In genomic region chr17:69512946-69513345, GRCh38 we compare ENCODE assay signal across 19 cellular contexts.
DNase-seq lines count a peak whose midpoint lies in the region; ATAC-seq, FAIRE-seq and TF ChIP-seq lines count a peak whose summit lies in the region.
"Had no signal": no experiment of that assay in that cellular context is flagged by ENCODE, and none has a peak within 500 bp of the region (broad histone marks: within the 10 kb centered on the region; RNA-seq: fewer than 3 reads in every experiment).

No MANE protein-coding gene starts in this region.

- no peak overlapping the region for H2BK12ac ChIP-seq in trophoblast cell (ENCODE audit: low read length)

- dilution Hi-C loops in keratinocyte (cut with MboI; ENCODE audit: extremely low pct_ligation_motif_present, low sequenced_read_pairs), result no loop called here

- FAIRE-seq in keratinocyte (lab: Jason Lieb, UNC), result no peak
- FAIRE-seq: G401.6, GM12892, GM19239, H54 had no signal

- H3K4me1 ChIP-seq in GM23338 (ENCODE audit: insufficient read depth), result peaks cover 16% of the 10 kb centered on the region
- H3K4me1 ChIP-seq in Karpas-422 (ENCODE audit: low read length), result peaks cover 49% of the 10 kb centered on the region
- H3K4me1 ChIP-seq in keratinocyte (ENCODE audit: control insufficient read depth, extremely low read depth, insufficient read depth, low read length), result no peaks in the 10 kb centered on the region
- H3K4me1 ChIP-seq in psoas muscle, result peaks cover 15% of the 10 kb centered on the region
- no peaks in the 10 kb centered on the region for H3K4me1 ChIP-seq in trophoblast cell (ENCODE audit: control insufficient read depth in 1 of 2, insufficient read depth in 2 of 2, low read length in 2 of 2)

- H2BK120ac ChIP-seq in trophoblast cell (ENCODE audit: insufficient read depth, low read length, poor library complexity), result no peak overlapping the region

- no peak overlapping the region for H3K23ac ChIP-seq in trophoblast cell (ENCODE audit: low read length)

- H3K79me2 ChIP-seq in GM23338 (replicated peaks; ENCODE audit: insufficient read depth), result peaks cover 25% of the 10 kb centered on the region
- peaks cover 54% of the 10 kb centered on the region for H3K79me2 ChIP-seq in Karpas-422 (ENCODE audit: low read length)
- no peaks in the 10 kb centered on the region for H3K79me2 ChIP-seq in keratinocyte (ENCODE audit: control insufficient read depth, insufficient read depth, low read length)
- H3K79me2 ChIP-seq in trophoblast cell (ENCODE audit: control insufficient read depth, insufficient read depth, low read length, poor library complexity), result no peaks in the 10 kb centered on the region

- H3F3A ChIP-seq in GM23338 (replicated peaks; ENCODE audit: low read depth), result no peaks in the 10 kb centered on the region

- H3K4me3 Mint-ChIP-seq in GM23338, result no peak overlapping the region
- H3K4me3 Mint-ChIP-seq: CD4-positive, alpha-beta memory T cell had no signal

- no peak overlapping the region for H4K12ac ChIP-seq in trophoblast cell (ENCODE audit: low read depth, low read length)

- H2AFZ ChIP-seq in GM23338, result no peak overlapping the region
- no peak overlapping the region for H2AFZ ChIP-seq in Karpas-422 (ENCODE audit: low read length)
- peak overlapping the region; percentile 27 for H2AFZ ChIP-seq in keratinocyte (ENCODE audit: control insufficient read depth, low read length)
- no peak overlapping the region for H2AFZ ChIP-seq in trophoblast cell (ENCODE audit: insufficient read depth, low read length, poor library complexity)

- no peaks in the 10 kb centered on the region for H3K9me1 ChIP-seq in keratinocyte (ENCODE audit: control insufficient read depth, extremely low read depth, insufficient read depth, low read length)

- H3K27me3 ChIP-seq in GM23338 (ENCODE audit: insufficient read depth), result no peaks in the 10 kb centered on the region
- no peaks in the 10 kb centered on the region for H3K27me3 ChIP-seq in Karpas-422 (ENCODE audit: low read length)
- no peaks in the 10 kb centered on the region for H3K27me3 ChIP-seq in keratinocyte (ENCODE audit: control insufficient read depth, extremely low read depth, insufficient read depth, low read length)
- no peaks in the 10 kb centered on the region for H3K27me3 ChIP-seq in psoas muscle (ENCODE audit: insufficient read depth in 3 of 3, low read length in 2 of 3)
- H3K27me3 ChIP-seq in trophoblast cell (ENCODE audit: insufficient read depth, low read length), result no peaks in the 10 kb centered on the region

- H3K18ac ChIP-seq in trophoblast cell (ENCODE audit: low read length), result no peak overlapping the region

- peaks cover 32% of the 10 kb centered on the region for H3K36me3 Mint-ChIP-seq in GM23338 (ENCODE audit: low read depth)

- H3K36me3 ChIP-seq in GM23338 (ENCODE audit: insufficient read depth), result no peaks in the 10 kb centered on the region
- H3K36me3 ChIP-seq in Karpas-422 (ENCODE audit: insufficient read depth, low read length), result peaks cover 36% of the 10 kb centered on the region
- no peaks in the 10 kb centered on the region for H3K36me3 ChIP-seq in keratinocyte (ENCODE audit: control insufficient read depth in 2 of 2, extremely low read depth in 1 of 2, insufficient read depth in 2 of 2, low read length in 2 of 2)
- H3K36me3 ChIP-seq in psoas muscle (ENCODE audit: insufficient read depth in 1 of 2, low read depth in 1 of 2), result peaks cover 0 to 9% of the 10 kb centered on the region in 2 donors
- H3K36me3 ChIP-seq in trophoblast cell (ENCODE audit: control insufficient read depth in 1 of 2, insufficient read depth in 2 of 2, low read length in 2 of 2), result no peaks in the 10 kb centered on the region
- H3K36me3 ChIP-seq: HAP-1 had no signal

- H3K4me2 ChIP-seq in GM23338, result no peak overlapping the region
- H3K4me2 ChIP-seq in Karpas-422 (ENCODE audit: low read depth, low read length, poor library complexity, severe bottlenecking), result no peak overlapping the region
- no peak overlapping the region for H3K4me2 ChIP-seq in keratinocyte (ENCODE audit: control insufficient read depth, extremely low read depth, insufficient read depth, low read depth, low read length)
- H3K4me2 ChIP-seq in trophoblast cell (ENCODE audit: low read length), result no peak overlapping the region

- DNase-seq in GM23338 (ENCODE audit: low spot score) (no peak), Karpas-422 (no peak), keratinocyte (ENCODE audit: low read depth, low spot score) (no peak), psoas muscle (no peak), DMS79 treated with DMSO at 0.1 percent for 48 hours (lab: John Stamatoyannopoulos, UW) (no peak), trophoblast cell (no peak), HuH-7.5 (ENCODE audit: low spot score) (no peak)
- DNase-seq: C1 segment of cervical spinal cord; Calu3; CD4-positive, alpha-beta memory T cell; COR-L47; DMS53; DND-41; GOT3 had no signal

- H3K9me2 ChIP-seq in GM23338 (ENCODE audit: insufficient read depth) (no peaks in the 10 kb centered on the region), Karpas-422 (replicated peaks; ENCODE audit: insufficient read depth, low read length) (no peaks in the 10 kb centered on the region)

- peaks cover 2% of the 10 kb centered on the region for H3K27me3 Mint-ChIP-seq in GM23338 (ENCODE audit: insufficient read depth, low read depth, poor library complexity)
- H3K27me3 Mint-ChIP-seq: CD4-positive, alpha-beta memory T cell had no signal

- no peak for ATAC-seq in GM23338
- peak in 3 of 4 donors; percentile 43 to 74 (median 66) for ATAC-seq in psoas muscle

- no peak overlapping the region for H3K14ac ChIP-seq in trophoblast cell (ENCODE audit: low read length)

- H4K8ac ChIP-seq in trophoblast cell (ENCODE audit: low read depth, low read length), result no peak overlapping the region

- H3K27ac ChIP-seq in GM23338 (ENCODE audit: low read depth), result peak overlapping the region; percentile 69; the same call in 1 of the 2 replicates
- peak overlapping the region; percentile 11; the same call in 1 of the 2 replicates for H3K27ac ChIP-seq in Karpas-422 (ENCODE audit: low read length)
- H3K27ac ChIP-seq in keratinocyte (ENCODE audit: control insufficient read depth, insufficient read depth, low read length), result no peak overlapping the region
- no peak overlapping the region for H3K27ac ChIP-seq in psoas muscle
- H3K27ac ChIP-seq in trophoblast cell (ENCODE audit: low read depth, low read length), result no peak overlapping the region

- H4K91ac ChIP-seq in trophoblast cell (ENCODE audit: low read depth, low read length), result no peak overlapping the region

- no peak overlapping the region for H3K27ac Mint-ChIP-seq in GM23338

- H3K4me3 ChIP-seq in GM23338 (no peak overlapping the region), Karpas-422 (ENCODE audit: low read length) (no peak overlapping the region), keratinocyte (ENCODE audit: control insufficient read depth in 2 of 3, extremely low read depth in 1 of 3, insufficient read depth in 2 of 3, low read depth in 1 of 3, low read length in 3 of 3) (no peak overlapping the region), psoas muscle (no peak overlapping the region), trophoblast cell (ENCODE audit: low read depth, low read length) (no peak overlapping the region)
- H3K4me3 ChIP-seq: HAP-1 had no signal

- H3K9me3 ChIP-seq in Karpas-422 (ENCODE audit: low read length) (no peaks in the 10 kb centered on the region), keratinocyte (ENCODE audit: control insufficient read depth, low read depth, low read length) (no peaks in the 10 kb centered on the region), psoas muscle (peaks cover 4% of the 10 kb centered on the region), trophoblast cell (ENCODE audit: insufficient read depth, low read depth, low read length) (no peaks in the 10 kb centered on the region)
- H3K9me3 ChIP-seq: HAP-1 had no signal

- no peak overlapping the region for H2AK5ac ChIP-seq in trophoblast cell (ENCODE audit: low read length)

- no peak overlapping the region for H3K9ac ChIP-seq in Karpas-422 (ENCODE audit: low read length)
- H3K9ac ChIP-seq in keratinocyte (ENCODE audit: control insufficient read depth, extremely low read depth, insufficient read depth, low read length), result no peak overlapping the region
- H3K9ac ChIP-seq in trophoblast cell (ENCODE audit: low read length), result no peak overlapping the region

- peaks cover 11% of the 10 kb centered on the region for H3K9me3 Mint-ChIP-seq in GM23338
- H3K9me3 Mint-ChIP-seq: CD4-positive, alpha-beta memory T cell had no signal

- peaks cover 13% of the 10 kb centered on the region; the same call in 2 of the 3 replicates for H3K4me1 Mint-ChIP-seq in GM23338

- TF ChIP-seq CTCF in GM23338 (conservative IDR thresholded peaks at IDR 0.05; ENCODE audit: low read depth in 2 of 2) (no peak), keratinocyte (optimal IDR thresholded peaks at IDR 0.05 in 1 of 3, IDR thresholded peaks at IDR 0.05 in 1 of 3, conservative IDR thresholded peaks at IDR 0.05 in 1 of 3; ENCODE audit: extremely low read depth in 1 of 3, insufficient read depth in 2 of 3, low read length in 3 of 3) (no peak), psoas muscle (IDR thresholded peaks at IDR 0.05) (no peak)

- H4K20me1 ChIP-seq in GM23338 (replicated peaks; ENCODE audit: insufficient read depth), result no peaks in the 10 kb centered on the region
- H4K20me1 ChIP-seq in Karpas-422 (ENCODE audit: insufficient read depth, low read depth, low read length), result no peaks in the 10 kb centered on the region
- no peaks in the 10 kb centered on the region for H4K20me1 ChIP-seq in keratinocyte (ENCODE audit: control insufficient read depth, extremely low read depth, insufficient read depth, low read length)

- no peak overlapping the region for H2BK5ac ChIP-seq in trophoblast cell (ENCODE audit: low read depth, low read length, poor library complexity)

- intact Hi-C loops in psoas muscle (cut with DNase I), result no loop called here

- H3K4ac ChIP-seq in trophoblast cell (ENCODE audit: low read depth, low read length), result no peak overlapping the region

- no peaks in the 10 kb centered on the region for H3K79me1 ChIP-seq in trophoblast cell (ENCODE audit: low read length)

- WGBS in psoas muscle, 3 donors, result 52 to 73% (median 62%) methylated on average over 5 of the region's 5 CpGs
- no CpG with 5 or more reads among the region's 5 CpGs for WGBS in trophoblast cell (ENCODE audit: extremely low coverage, insufficient coverage, insufficient read length)

TF ChIP-seq in GM23338, 12 proteins besides CTCF, POLR2A, EP300 and RAD21:
- no peak for TF ChIP-seq EZH2phosphoT487 (IDR thresholded peaks at IDR 0.05; ENCODE audit: unreplicated experiment)
- no peak for TF ChIP-seq POLR2AphosphoS5 (IDR thresholded peaks at IDR 0.05; ENCODE audit: low read depth)

Comparison
In these comparisons a context has a peak if more than half of its experiments do, and no peak if none do; other contexts are left out.
1. H3K27ac ChIP-seq: peak in GM23338 (single experiment) and Karpas-422 (single experiment); none in keratinocyte (single experiment), psoas muscle (single experiment) and trophoblast cell (single experiment).